Comparison of ENCODE assay signal across 25 cellular contexts in genomic region chr4:26815686-26816085, GRCh38. TPM values are rescaled to one million over a fixed set of nuclear protein-coding genes. Genes with fewer than 3 reads are reported as not detected.
DNase-seq lines count a peak whose midpoint lies in the region; ATAC-seq and TF ChIP-seq lines count a peak whose summit lies in the region.
"Had no signal": no experiment of that assay in that cellular context is flagged by ENCODE, and none has a peak within 500 bp of the region (broad histone marks: within the 10 kb centered on the region; RNA-seq: fewer than 3 reads in every experiment).

No MANE protein-coding gene starts in this region.

- no peaks in the 10 kb centered on the region for H3K79me2 ChIP-seq in mammary epithelial cell (ENCODE audit: insufficient read depth, low read length)

- H3K4me2 ChIP-seq in mammary epithelial cell (ENCODE audit: insufficient read depth, low read depth, low read length) = no peak overlapping the region

- ATAC-seq in GM21515 (IDR thresholded peaks at IDR 0.05; ENCODE audit: unreplicated experiment) (no peak), HG03469 (IDR thresholded peaks at IDR 0.05; ENCODE audit: unreplicated experiment) (no peak)
- ATAC-seq: activated naive CD8-positive, alpha-beta T cell treated with anti-CD3 and anti-CD28 coated beads, Interleukin-2, amount 50 U/mL, for 24 hours; stimulated activated naive B cell treated with anti-CD40 and anti-IgM and Interleukin-4, amounts not matched to agents 10 μg/mL and 1 μg/mL and 100 μg/mL, for 72 hours had no signal

- no peak overlapping the region for H3K4me3 Mint-ChIP-seq in MCF 10A (ENCODE audit: unreplicated experiment)
- H3K4me3 Mint-ChIP-seq: activated naive CD8-positive, alpha-beta T cell treated with anti-CD3 and anti-CD28 coated beads, Interleukin-2, amount 50 U/mL, for 24 hours; B cell; naive B cell; stimulated activated naive B cell treated with anti-CD40 and anti-IgM and Interleukin-4, amounts not matched to agents 10 μg/mL and 1 μg/mL and 100 μg/mL, for 72 hours had no signal

- DNase-seq in mammary epithelial cell (no peak), MCF 10A (ENCODE audit: unreplicated experiment) (no peak), HAP-1 (ENCODE audit: low spot score in 2 of 2) (peak; percentile 58 to 71), epidermal melanocyte (ENCODE audit: insufficient read length, low spot score) (peak; percentile 72)
- DNase-seq in activated naive CD4-positive, alpha-beta T cell treated with Interleukin-2 at 50 U/mL for 16 hours = no peak
- DNase-seq: activated gamma-delta T cell treated with Interleukin-2 at 50 U/mL for 16 hours; activated naive CD8-positive, alpha-beta T cell treated with anti-CD3 and anti-CD28 coated beads, Interleukin-2, amount 50 U/mL, for 24 hours; activated T-cell treated with anti-CD3 and anti-CD28 coated beads, Interleukin-2, amount 50 U/mL, for 48 hours; effector CD8-positive, alpha-beta T cell; EL; glutamatergic neuron; Karpas-422; midbrain; naive B cell; NCI-H2171; nucleus accumbens; stimulated activated naive B cell treated with anti-CD40 and anti-IgM and Interleukin-4, amounts not matched to agents 10 μg/mL and 1 μg/mL and 100 μg/mL, for 72 hours; T-helper 1 cell had no signal

- H3K4me1 Mint-ChIP-seq in MCF 10A (ENCODE audit: insufficient read depth, unreplicated experiment) = peaks cover 5% of the 10 kb centered on the region

- dilution Hi-C loops in mammary epithelial cell (cut with HindIII; ENCODE audit: low sequenced_read_pairs) = no loop called here

- H3K4me1 ChIP-seq in mammary epithelial cell (ENCODE audit: insufficient read depth, low read length) (peaks cover 17% of the 10 kb centered on the region), HAP-1 (peaks cover 12% of the 10 kb centered on the region), skeletal muscle tissue (ENCODE audit: control insufficient read depth in 3 of 3, insufficient read depth in 3 of 3, low read length in 3 of 3) (peaks cover 0 to 10% (median 5%) of the 10 kb centered on the region in 3 donors)
- H3K4me1 ChIP-seq: suprapubic skin had no signal

- no peaks in the 10 kb centered on the region for H3K36me3 ChIP-seq in mammary epithelial cell (ENCODE audit: insufficient read depth, low read length)
- no peaks in the 10 kb centered on the region for H3K36me3 ChIP-seq in HAP-1 (replicated peaks)
- no peaks in the 10 kb centered on the region for H3K36me3 ChIP-seq in skeletal muscle tissue (ENCODE audit: control insufficient read depth in 3 of 3, insufficient read depth in 3 of 3, low read length in 3 of 3)
- H3K36me3 ChIP-seq: cardiac muscle cell, suprapubic skin had no signal

- H4K20me1 ChIP-seq in mammary epithelial cell (ENCODE audit: insufficient read depth, low read length) = no peaks in the 10 kb centered on the region

- no peaks in the 10 kb centered on the region for H3K36me3 Mint-ChIP-seq in MCF 10A (ENCODE audit: insufficient read depth, unreplicated experiment)

- BruUV-seq in mammary epithelial cell (replicated peaks; lab: Mats Ljungman, UMichigan) = no TSS peak
- BruUV-seq in MCF 10A (replicated peaks; lab: Mats Ljungman, UMichigan) = no TSS peak

- in situ Hi-C loops in mammary epithelial cell (cut with MboI; ENCODE audit: low sequenced_read_pairs in 2 of 2) = no loop called here
- in situ Hi-C loops in HAP-1 (cut with MboI; ENCODE audit: low sequenced_read_pairs) = no loop called here

- no peaks in the 10 kb centered on the region for H3K9me3 ChIP-seq in mammary epithelial cell (replicated peaks; ENCODE audit: insufficient read depth, low read length)
- H3K9me3 ChIP-seq in HAP-1 = no peaks in the 10 kb centered on the region
- no peaks in the 10 kb centered on the region for H3K9me3 ChIP-seq in skeletal muscle tissue (ENCODE audit: control insufficient read depth in 3 of 3, low read length in 3 of 3)
- H3K9me3 ChIP-seq: suprapubic skin had no signal

- H3K27ac ChIP-seq in mammary epithelial cell (ENCODE audit: insufficient read depth, low read depth, low read length) = no peak overlapping the region
- peak overlapping the region; percentile 36 for H3K27ac ChIP-seq in skeletal muscle tissue (ENCODE audit: low read depth, low read length)
- H3K27ac ChIP-seq: cardiac muscle cell, coronary artery, suprapubic skin had no signal

- H3K27me3 ChIP-seq in mammary epithelial cell (ENCODE audit: insufficient read depth, low read length) (no peaks in the 10 kb centered on the region), HAP-1 (ENCODE audit: low read depth) (no peaks in the 10 kb centered on the region), skeletal muscle tissue (ENCODE audit: control insufficient read depth in 3 of 3, insufficient read depth in 3 of 3, low read length in 3 of 3) (no peaks in the 10 kb centered on the region)
- H3K27me3 ChIP-seq: cardiac muscle cell, suprapubic skin had no signal

- CTCF ChIA-PET in mammary epithelial cell (lab: Charles Lee; ENCODE audit: low non-redundant PET) (no interaction called here), MCF 10A (lab: Yijun Ruan, JAX) (no interaction called here)

- intact Hi-C loops in mammary epithelial cell (cut with micrococcal nuclease) = no loop called here
- intact Hi-C loops in MCF 10A (cut with micrococcal nuclease) = no loop called here

- H3K4me3 ChIP-seq in mammary epithelial cell (replicated peaks in 1 of 3; ENCODE audit: insufficient read depth in 1 of 3, low read depth in 2 of 3, low read length in 3 of 3) (no peak overlapping the region), HAP-1 (no peak overlapping the region), skeletal muscle tissue (ENCODE audit: low read length in 3 of 3) (no peak overlapping the region)
- H3K4me3 ChIP-seq: cardiac muscle cell, coronary artery, suprapubic skin had no signal

- H3K9ac ChIP-seq in mammary epithelial cell (ENCODE audit: insufficient read depth, low read length) (no peak overlapping the region), skeletal muscle tissue (ENCODE audit: low read depth in 1 of 3, low read length in 3 of 3) (no peak overlapping the region)

- WGBS in mammary epithelial cell (ENCODE audit: low coverage, missing lambda C conversion rate) = 22% methylated on average over 5 of the region's 5 CpGs

- peak overlapping the region; percentile 65 for H2AFZ ChIP-seq in mammary epithelial cell (ENCODE audit: low read depth, low read length)

- no peaks in the 10 kb centered on the region for H3K27me3 Mint-ChIP-seq in MCF 10A (ENCODE audit: insufficient read depth, unreplicated experiment)

- TF ChIP-seq CTCF in mammary epithelial cell (conservative IDR thresholded peaks at IDR 0.05 in 1 of 2, IDR thresholded peaks at IDR 0.05 in 1 of 2; ENCODE audit: extremely low read depth in 1 of 2, insufficient read depth in 1 of 2, low read depth in 1 of 2, low read length in 2 of 2) (no peak), MCF 10A (IDR thresholded peaks at IDR 0.05; ENCODE audit: unreplicated experiment) (no peak)

- H3K9me3 Mint-ChIP-seq in MCF 10A (ENCODE audit: unreplicated experiment) = peaks cover 9% of the 10 kb centered on the region

- POLR2A ChIA-PET in MCF 10A (lab: Yijun Ruan, JAX) = no interaction called here

- no peak overlapping the region for H3K27ac Mint-ChIP-seq in MCF 10A (ENCODE audit: low read depth, unreplicated experiment)
- H3K27ac Mint-ChIP-seq: activated naive CD8-positive, alpha-beta T cell treated with anti-CD3 and anti-CD28 coated beads, Interleukin-2, amount 50 U/mL, for 24 hours; B cell; naive B cell; stimulated activated naive B cell treated with anti-CD40 and anti-IgM and Interleukin-4, amounts not matched to agents 10 μg/mL and 1 μg/mL and 100 μg/mL, for 72 hours had no signal

RNA-seq across cellular contexts. Expression of gene STIM2, which starts 45.0 kb away (rescaled TPM):
- total RNA-seq in mammary epithelial cell (10 to 100 TPM; 37.9 to 56.0 TPM), MCF 10A (2022) (17.4 and 18.5 TPM in 2 replicates), skeletal muscle tissue (16.2 TPM)
- polyA plus RNA-seq in mammary epithelial cell = 28.3 TPM
- polyA minus RNA-seq in mammary epithelial cell = 18.9 TPM

Comparison
In these comparisons a context has a peak if more than half of its experiments do, and no peak if none do; other contexts are left out.
1. DNase-seq: peak in HAP-1 (2 of 2) and epidermal melanocyte (single experiment); none in mammary epithelial cell (single experiment), MCF 10A (single experiment) and activated naive CD4-positive, alpha-beta T cell treated with Interleukin-2 at 50 U/mL for 16 hours (single experiment).